In genomic region chr11:43359432-43359818, GRCh38 we compare ENCODE assay signal across 8 cellular contexts. TPM values are rescaled to one million over a fixed set of nuclear protein-coding genes. Genes with fewer than 3 reads are reported as not detected.
DNase-seq lines count a peak whose midpoint lies in the region; ATAC-seq, FAIRE-seq and TF ChIP-seq lines count a peak whose summit lies in the region.

No MANE protein-coding gene starts in this region.

- no peaks in the 10 kb centered on the region for H4K20me1 ChIP-seq in keratinocyte (ENCODE audit: control insufficient read depth, extremely low read depth, insufficient read depth, low read length)

- peaks cover 24% of the 10 kb centered on the region for H3K36me3 Mint-ChIP-seq in stimulated activated effector memory CD8-positive, alpha-beta T cell treated with anti-CD3 and anti-CD28 coated beads, Interleukin-12 subunit alpha, Interleukin-12 subunit beta, amount 100 ng/mL, for 72 hours

- peak overlapping the region; percentile 90 for H3K4me2 ChIP-seq in keratinocyte (ENCODE audit: control insufficient read depth, extremely low read depth, insufficient read depth, low read depth, low read length)

- H3K27ac ChIP-seq in brain microvascular endothelial cell (peak overlapping the region; percentile 90), keratinocyte (ENCODE audit: control insufficient read depth, insufficient read depth, low read length) (peak overlapping the region; percentile 89)

- dilution Hi-C loops in keratinocyte (cut with MboI; ENCODE audit: extremely low pct_ligation_motif_present, low sequenced_read_pairs), result no loop called here

- H3K4me1 ChIP-seq in keratinocyte (ENCODE audit: control insufficient read depth, extremely low read depth, insufficient read depth, low read length), result peaks cover 22% of the 10 kb centered on the region

- peak overlapping the region; percentile 97 for H3K27ac Mint-ChIP-seq in stimulated activated effector memory CD8-positive, alpha-beta T cell treated with anti-CD3 and anti-CD28 coated beads, Interleukin-12 subunit alpha, Interleukin-12 subunit beta, amount 100 ng/mL, for 72 hours

- no peaks in the 10 kb centered on the region for H3K27me3 ChIP-seq in brain microvascular endothelial cell (replicated peaks)
- H3K27me3 ChIP-seq in keratinocyte (ENCODE audit: control insufficient read depth, extremely low read depth, insufficient read depth, low read length), result no peaks in the 10 kb centered on the region

- H2AFZ ChIP-seq in keratinocyte (ENCODE audit: control insufficient read depth, low read length), result peak overlapping the region; percentile 99

- peak overlapping the region; percentile 90 for H3K4me3 Mint-ChIP-seq in stimulated activated effector memory CD8-positive, alpha-beta T cell treated with anti-CD3 and anti-CD28 coated beads, Interleukin-12 subunit alpha, Interleukin-12 subunit beta, amount 100 ng/mL, for 72 hours

- TF ChIP-seq POLR2A in GM18505 (IDR thresholded peaks at IDR 0.05; ENCODE audit: borderline replicate concordance, extremely low read depth, insufficient read depth, insufficient read length), result no peak

- H3K4me3 ChIP-seq in AG10803 (ENCODE audit: low read length) (peak overlapping the region; percentile 94), brain microvascular endothelial cell (ENCODE audit: low read depth, low read length) (peak overlapping the region; percentile 98), keratinocyte (ENCODE audit: control insufficient read depth in 2 of 3, extremely low read depth in 1 of 3, insufficient read depth in 2 of 3, low read depth in 1 of 3, low read length in 3 of 3) (peak overlapping the region; percentile 92 to 94 (median 92))

- in situ Hi-C loops in brain microvascular endothelial cell (cut with HindIII; ENCODE audit: low pct_ligation_motif_present, low sequenced_read_pairs), result no loop called here

- peak; percentile 12; the same call in 1 of the 2 replicates for TF ChIP-seq CTCF in AG10803 (conservative IDR thresholded peaks at IDR 0.05; ENCODE audit: low read length)
- peak; percentile 12 for TF ChIP-seq CTCF in brain microvascular endothelial cell (IDR thresholded peaks at IDR 0.05; ENCODE audit: low read depth, low read length, missing control alignments)
- TF ChIP-seq CTCF in keratinocyte (optimal IDR thresholded peaks at IDR 0.05 in 1 of 3, IDR thresholded peaks at IDR 0.05 in 1 of 3, conservative IDR thresholded peaks at IDR 0.05 in 1 of 3; ENCODE audit: extremely low read depth in 1 of 3, insufficient read depth in 2 of 3, low read length in 3 of 3), result peak in 2 of 3 experiments; percentile 7 to 23

- H3K9me3 ChIP-seq in keratinocyte (ENCODE audit: control insufficient read depth, low read depth, low read length), result no peaks in the 10 kb centered on the region

- FAIRE-seq in keratinocyte (lab: Jason Lieb, UNC), result peak; percentile 62

- peaks cover 34% of the 10 kb centered on the region for H3K4me1 Mint-ChIP-seq in stimulated activated effector memory CD8-positive, alpha-beta T cell treated with anti-CD3 and anti-CD28 coated beads, Interleukin-12 subunit alpha, Interleukin-12 subunit beta, amount 100 ng/mL, for 72 hours

- H3K9ac ChIP-seq in keratinocyte (ENCODE audit: control insufficient read depth, extremely low read depth, insufficient read depth, low read length), result peak overlapping the region; percentile 97

- DNase-seq in AG10803 (ENCODE audit: low read depth) (peak; percentile 26), NCI-H2227 (lab: John Stamatoyannopoulos, UW; ENCODE audit: unreplicated experiment) (peak; percentile 53), brain microvascular endothelial cell (peak; percentile 17), keratinocyte (ENCODE audit: low read depth, low spot score) (no peak), occipital lobe (lab: John Stamatoyannopoulos, UW) (no peak)
- no peak for DNase-seq in stimulated activated effector memory CD8-positive, alpha-beta T cell treated with anti-CD3 and anti-CD28 coated beads, Interleukin-12 subunit alpha, Interleukin-12 subunit beta, amount 100 ng/mL, for 72 hours (ENCODE audit: low spot score in 2 of 2)

- H3K79me2 ChIP-seq in keratinocyte (ENCODE audit: control insufficient read depth, insufficient read depth, low read length), result peaks cover 56% of the 10 kb centered on the region

- ATAC-seq in GM18505 (IDR thresholded peaks at IDR 0.05; ENCODE audit: unreplicated experiment) (peak; percentile 42), HG02852 (IDR thresholded peaks at IDR 0.05; ENCODE audit: unreplicated experiment) (peak; percentile 51)
- ATAC-seq in stimulated activated effector memory CD8-positive, alpha-beta T cell treated with anti-CD3 and anti-CD28 coated beads, Interleukin-12 subunit alpha, Interleukin-12 subunit beta, amount 100 ng/mL, for 72 hours, result peak; percentile 66

- no peaks in the 10 kb centered on the region for H3K9me1 ChIP-seq in keratinocyte (ENCODE audit: control insufficient read depth, extremely low read depth, insufficient read depth, low read length)

- H3K9me3 Mint-ChIP-seq in stimulated activated effector memory CD8-positive, alpha-beta T cell treated with anti-CD3 and anti-CD28 coated beads, Interleukin-12 subunit alpha, Interleukin-12 subunit beta, amount 100 ng/mL, for 72 hours, result no peaks in the 10 kb centered on the region

- peaks cover 3% of the 10 kb centered on the region for H3K36me3 ChIP-seq in brain microvascular endothelial cell (replicated peaks)
- H3K36me3 ChIP-seq in keratinocyte (ENCODE audit: control insufficient read depth in 2 of 2, extremely low read depth in 1 of 2, insufficient read depth in 2 of 2, low read length in 2 of 2), result no peaks in the 10 kb centered on the region

RNA-seq across cellular contexts. Expression of gene TTC17, which starts 0.7 kb away (rescaled TPM):
- polyA plus RNA-seq in keratinocyte, result 37.3 to 62.9 TPM (median 53.4 TPM) in 3 replicates
- 66.2 TPM for polyA plus RNA-seq in keratinocyte (2011; ENCODE audit: low read depth)
- 14.2 and 20.8 TPM in 2 replicates for polyA plus RNA-seq in keratinocyte (2011; cell fraction: cytosol; rRNA removed)
- polyA plus RNA-seq in keratinocyte (2011; cell fraction: nucleus; rRNA removed), result 139 and 147 TPM in 2 replicates
- polyA plus RNA-seq in keratinocyte (2012; ENCODE audit: low replicate concordance), result 19.9 and 31.7 TPM in 2 replicates
- polyA minus RNA-seq in keratinocyte, result 43.3 to 117 TPM (median 91.6 TPM) in 3 replicates
- polyA minus RNA-seq in keratinocyte (2011; cell fraction: cytosol; rRNA and poly(A)+ RNA removed), result 15.7 TPM
- polyA minus RNA-seq in keratinocyte (2011; cell fraction: nucleus; rRNA and poly(A)+ RNA removed), result 98.6 and 174 TPM in 2 replicates
- total RNA-seq in occipital lobe, result 109 TPM

RNA-seq across cellular contexts. Expression of gene API5, which starts 47.6 kb away (rescaled TPM):
- polyA plus RNA-seq in keratinocyte, result 76.7 to 117 TPM (median 84.1 TPM) in 3 replicates
- polyA plus RNA-seq in keratinocyte (2011; ENCODE audit: low read depth), result 62.5 TPM
- 66.0 and 118 TPM in 2 replicates for polyA plus RNA-seq in keratinocyte (2011; cell fraction: cytosol; rRNA removed)
- polyA plus RNA-seq in keratinocyte (2011; cell fraction: nucleus; rRNA removed), result 71.0 and 95.8 TPM in 2 replicates
- polyA plus RNA-seq in keratinocyte (2012; ENCODE audit: low replicate concordance), result 62.0 and 81.8 TPM in 2 replicates
- polyA minus RNA-seq in keratinocyte, result 24.2 to 90.6 TPM (median 44.3 TPM) in 3 replicates
- 74.2 TPM for polyA minus RNA-seq in keratinocyte (2011; cell fraction: cytosol; rRNA and poly(A)+ RNA removed)
- 40.1 and 82.5 TPM in 2 replicates for polyA minus RNA-seq in keratinocyte (2011; cell fraction: nucleus; rRNA and poly(A)+ RNA removed)
- 112 TPM for total RNA-seq in occipital lobe

Comparison
In these comparisons a context has a peak if more than half of its experiments do, and no peak if none do; other contexts are left out.
1. DNase-seq: peak in AG10803 (single experiment), NCI-H2227 (single experiment) and brain microvascular endothelial cell (single experiment); none in keratinocyte (single experiment), stimulated activated effector memory CD8-positive, alpha-beta T cell treated with anti-CD3 and anti-CD28 coated beads, Interleukin-12 subunit alpha, Interleukin-12 subunit beta, amount 100 ng/mL, for 72 hours (0 of 2) and occipital lobe (single experiment).
2. Peak in every context shown above with its lines, with median percentiles within 50 percentile points of each other: H3K4me3 ChIP-seq, CTCF ChIP-seq and ATAC-seq.